ENCODE assay signal across 21 cellular contexts in the genomic region with DNA sequence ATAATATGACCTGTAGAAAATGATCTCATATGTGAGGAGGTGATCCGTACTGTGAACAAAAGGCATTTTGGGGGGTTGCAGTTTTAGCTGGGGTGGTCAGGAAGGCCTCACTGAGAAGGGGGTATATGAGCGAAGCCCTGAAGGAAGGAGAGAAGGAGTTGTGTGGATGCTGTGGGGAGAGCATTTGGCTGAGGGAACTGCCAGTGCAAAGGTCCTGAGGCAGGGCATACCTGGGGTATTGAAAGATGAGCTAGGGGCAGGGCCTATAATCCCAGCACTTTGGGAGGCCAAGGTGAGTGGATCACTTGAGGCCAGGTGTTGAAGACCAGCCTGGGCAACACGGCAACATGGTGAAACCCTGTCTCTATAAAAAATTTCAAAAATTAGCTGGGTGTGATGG. TPM values are rescaled to one million over a fixed set of nuclear protein-coding genes. Genes with fewer than 3 reads are reported as not detected.
"Had no signal": no experiment of that assay in that cellular context is flagged by ENCODE, and none has a peak within 500 bp of the region (broad histone marks: within the 10 kb centered on the region; RNA-seq: fewer than 3 reads in every experiment).

No MANE protein-coding gene starts in this region.

- H3K4me3 Mint-ChIP-seq: activated CD4-positive, alpha-beta T cell treated with anti-CD3 and anti-CD28 coated beads, Interleukin-2, amount 10 ng/mL, durations not matched to agents 24 days and 14 days; activated CD8-positive, alpha-beta T cell treated with anti-CD3 and anti-CD28 coated beads, Interleukin-2, amount 10 ng/mL, durations not matched to agents 7 days and 5 days; activated naive CD4-positive, alpha-beta T cell treated with anti-CD3 and anti-CD28 coated beads, Interleukin-2, amount 50 U/mL, for 24 hours; stimulated activated naive CD8-positive, alpha-beta T cell treated with anti-CD3 and anti-CD28 coated beads, Interleukin-15, Interleukin-2, amounts not matched to agents 100 ng/mL and 50 ng/mL, for 24 hours had no signal

- H3K27ac ChIP-seq: heart left ventricle, suprapubic skin, upper lobe of left lung had no signal

- H3K9me3 Mint-ChIP-seq: activated CD4-positive, alpha-beta T cell treated with anti-CD3 and anti-CD28 coated beads, Interleukin-2, amount 10 ng/mL, durations not matched to agents 24 days and 14 days; activated naive CD4-positive, alpha-beta T cell treated with anti-CD3 and anti-CD28 coated beads, Interleukin-2, amount 50 U/mL, for 24 hours; stimulated activated naive CD8-positive, alpha-beta T cell treated with anti-CD3 and anti-CD28 coated beads, Interleukin-15, Interleukin-2, amounts not matched to agents 100 ng/mL and 50 ng/mL, for 24 hours had no signal

- H3K4me3 ChIP-seq: heart left ventricle, suprapubic skin, upper lobe of left lung had no signal

- H3K27ac Mint-ChIP-seq: activated CD4-positive, alpha-beta T cell treated with anti-CD3 and anti-CD28 coated beads, Interleukin-2, amount 10 ng/mL, durations not matched to agents 24 days and 14 days; activated CD8-positive, alpha-beta T cell treated with anti-CD3 and anti-CD28 coated beads, Interleukin-2, amount 10 ng/mL, durations not matched to agents 7 days and 5 days; activated naive CD4-positive, alpha-beta T cell treated with anti-CD3 and anti-CD28 coated beads, Interleukin-2, amount 50 U/mL, for 24 hours; stimulated activated naive CD8-positive, alpha-beta T cell treated with anti-CD3 and anti-CD28 coated beads, Interleukin-15, Interleukin-2, amounts not matched to agents 100 ng/mL and 50 ng/mL, for 24 hours had no signal

- DNase-seq: activated CD4-positive, alpha-beta T cell treated with anti-CD3 and anti-CD28 coated beads, Interleukin-2, amount 10 ng/mL, durations not matched to agents 24 days and 14 days; activated CD4-positive, CD25-positive, alpha-beta regulatory T cell; activated CD8-positive, alpha-beta memory T cell treated with anti-CD3 and anti-CD28 coated beads, Interleukin-2, amount 50 U/mL, for 4 hours; activated CD8-positive, alpha-beta T cell treated with anti-CD3 and anti-CD28 coated beads, Interleukin-2, amount 10 ng/mL, durations not matched to agents 7 days and 5 days; activated effector memory CD4-positive, alpha-beta T cell treated with anti-CD3 and anti-CD28 coated beads, Interleukin-2, amount 50 U/mL, for 16 hours; activated T-cell treated with anti-CD3 and anti-CD28 coated beads, Interleukin-2, amount 50 U/mL, for 48 hours; amygdala; cerebellar nuclear complex; effector CD8-positive, alpha-beta T cell; foreskin melanocyte; heart left ventricle; mesendoderm; upper lobe of left lung had no signal

- H3K36me3 ChIP-seq: heart left ventricle, suprapubic skin, upper lobe of left lung had no signal

- ATAC-seq: activated CD8-positive, alpha-beta T cell treated with anti-CD3 and anti-CD28 coated beads, Interleukin-2, amount 10 ng/mL, durations not matched to agents 7 days and 5 days; heart left ventricle; sciatic nerve had no signal

- FAIRE-seq: TTC549 had no signal

- H3K9me3 ChIP-seq: heart left ventricle, suprapubic skin, upper lobe of left lung had no signal

RNA-seq across cellular contexts. Expression of a gene that starts 2.5 kb away (rescaled TPM):
- total RNA-seq: activated CD4-positive, alpha-beta T cell treated with anti-CD3 and anti-CD28 coated beads, Interleukin-2, amount 10 ng/mL, durations not matched to agents 24 days and 14 days; activated CD8-positive, alpha-beta T cell treated with anti-CD3 and anti-CD28 coated beads, Interleukin-2, amount 10 ng/mL, durations not matched to agents 7 days and 5 days; heart left ventricle; lower leg skin; osteoblast; sciatic nerve; suprapubic skin; T-helper 2 cell treated with Interferon-gamma antibody and Interleukin-4, amounts not matched to agents 100 ng/mL and 5 ng/mL, for 36 hours; upper lobe of left lung had no signal
- polyA plus RNA-seq: heart left ventricle had no signal

RNA-seq across cellular contexts. Expression of a gene that starts 18.7 kb away (rescaled TPM):
- total RNA-seq: heart left ventricle, sciatic nerve, suprapubic skin, upper lobe of left lung had no signal
- polyA plus RNA-seq: heart left ventricle had no signal
